Comparison of ENCODE assay signal across 7 cellular contexts in genomic region chr9:130421802-130422276, GRCh38. TPM values are rescaled to one million over a fixed set of nuclear protein-coding genes. Genes with fewer than 3 reads are reported as not detected.
DNase-seq lines count a peak whose midpoint lies in the region; ATAC-seq, FAIRE-seq and TF ChIP-seq lines count a peak whose summit lies in the region.

No MANE protein-coding gene starts in this region.

- no peak overlapping the region for H3K27ac ChIP-seq in gastroesophageal sphincter

- H3K27me3 ChIP-seq in H7 (ENCODE audit: control insufficient read depth, insufficient read depth, low read length), result no peaks in the 10 kb centered on the region
- H3K27me3 ChIP-seq in gastroesophageal sphincter, result no peaks in the 10 kb centered on the region

- TF ChIP-seq CTCF in gastroesophageal sphincter (IDR thresholded peaks at IDR 0.05), result no peak

- no peak for TF ChIP-seq EP300 in gastroesophageal sphincter (IDR thresholded peaks at IDR 0.05)

- DNase-seq in H7 (peak; percentile 91), NCI-H446 (lab: John Stamatoyannopoulos, UW) (peak; percentile 72 to 92), dermis blood vessel endothelial cell (peak; percentile 74), retina (peak; percentile 85), GM12892 (ENCODE audit: insufficient read length) (no peak)

- no peak for FAIRE-seq in GM12892 (lab: Jason Lieb, UNC)

- no peaks in the 10 kb centered on the region for H3K9me3 ChIP-seq in gastroesophageal sphincter

- H3K36me3 ChIP-seq in H7 (replicated peaks; ENCODE audit: control insufficient read depth, insufficient read depth, low read length) (no peaks in the 10 kb centered on the region), gastroesophageal sphincter (peaks cover 0 to 30% of the 10 kb centered on the region in 2 donors)

- H3K4me3 ChIP-seq in H7 (ENCODE audit: insufficient read depth, low read depth, low read length), result no peak overlapping the region
- no peak overlapping the region for H3K4me3 ChIP-seq in gastroesophageal sphincter

- 59 to 89% methylated on average over 2 to 6 of the region's 13 CpGs for WGBS in gastroesophageal sphincter (ENCODE audit: low coverage in 1 of 2), 2 donors

- peaks cover 0 to 11% (median 0%) of the 10 kb centered on the region in 3 donors for H3K4me1 ChIP-seq in gastroesophageal sphincter

- ATAC-seq in gastroesophageal sphincter (no peak), HG02884 (IDR thresholded peaks at IDR 0.05; ENCODE audit: unreplicated experiment) (no peak)

- TF ChIP-seq POLR2A in GM12892 (IDR thresholded peaks at IDR 0.05; ENCODE audit: low read depth, low read length) (no peak), gastroesophageal sphincter (IDR thresholded peaks at IDR 0.05) (no peak)

RNA-seq across cellular contexts. Expression of gene ASS1, which starts 22.9 kb away (rescaled TPM):
- total RNA-seq in H7 (2014; rRNA removed; shearing (Covaris generic)), result 77.0 and 81.5 TPM in 2 replicates
- 4.0 and 9.5 TPM in 2 replicates for total RNA-seq in dermis blood vessel endothelial cell
- polyA plus RNA-seq in GM12892 (2012; ENCODE audit: missing spikeins), result 3.5 TPM
- total RNA-seq in gastroesophageal sphincter, result 100 to 1,000 TPM in 1 of 4 donors, 10 to 100 TPM in 3; 46.7 to 131 (median 94.4) TPM
